ENCODE assay signal across 8 cellular contexts in genomic region chr1:145063941-145064648, GRCh38. TPM values are rescaled to one million over a fixed set of nuclear protein-coding genes. Genes with fewer than 3 reads are reported as not detected.
DNase-seq lines count a peak whose midpoint lies in the region; ATAC-seq and TF ChIP-seq lines count a peak whose summit lies in the region.
"Not testable (repeated sequence)": the region's sequence is repeated elsewhere in the genome, so short reads cannot be mapped to it uniquely, and the experiment has no call there.
"Had no signal": no experiment of that assay in that cellular context is flagged by ENCODE, and none has a peak within 500 bp of the region (broad histone marks: within the 10 kb centered on the region; RNA-seq: fewer than 3 reads in every experiment).

No MANE protein-coding gene starts in this region.

- H3K4ac ChIP-seq in IMR-90 (ENCODE audit: low read depth, low read length) = not testable (repeated sequence)

- DNase-seq in G401 (ENCODE audit: low spot score) = peak; percentile 0
- DNase-seq in IMR-90 = not testable (repeated sequence)
- DNase-seq in RPMI7951 (ENCODE audit: low read depth) = peak; percentile 28
- DNase-seq in activated naive CD4-positive, alpha-beta T cell treated with anti-CD3 and anti-CD28 coated beads for 36 hours = peak; percentile 3
- DNase-seq in fibroblast of peridontal ligament (ENCODE audit: extremely low read depth) = peak; percentile 3
- peak; percentile 1 for DNase-seq in left kidney (ENCODE audit: low read depth, low spot score)

- H3K4me1 ChIP-seq in IMR-90 (ENCODE audit: control insufficient read depth, insufficient read depth, low read length) = not testable (repeated sequence)

- H3K27me3 ChIP-seq in IMR-90 (ENCODE audit: control insufficient read depth, insufficient read depth, low read length) = not testable (repeated sequence)

- not testable (repeated sequence) for H4K20me1 ChIP-seq in IMR-90 (ENCODE audit: insufficient read depth, low read length)

- H4K8ac ChIP-seq in IMR-90 (ENCODE audit: low read depth in 2 of 2, low read length in 2 of 2) = not testable (repeated sequence)

- ATAC-seq in IMR-90 (ENCODE audit: low read depth) = peak; percentile 72
- ATAC-seq in stimulated activated memory B cell treated with anti-CD40 and anti-IgM and Interleukin-4, amounts not matched to agents 10 μg/mL and 1 μg/mL and 100 μg/mL, for 72 hours = peak; percentile 88

- dilution Hi-C loops in IMR-90 (cut with HindIII; ENCODE audit: low sequenced_read_pairs, unreplicated experiment) = not testable (repeated sequence)

- not testable (repeated sequence) for TF ChIP-seq POLR2A in IMR-90 (IDR thresholded peaks at IDR 0.05; ENCODE audit: low read depth, low read length)

- not testable (repeated sequence) for H3K36me3 ChIP-seq in IMR-90 (ENCODE audit: control insufficient read depth, insufficient read depth, low read length)

- not testable (repeated sequence) for H3K79me1 ChIP-seq in IMR-90 (ENCODE audit: low read depth in 1 of 2, low read length in 2 of 2)

- H4K5ac ChIP-seq in IMR-90 (ENCODE audit: low read depth, low read length) = not testable (repeated sequence)

- H3K56ac ChIP-seq in IMR-90 (ENCODE audit: extremely low read depth, insufficient read depth, low read length) = not testable (repeated sequence)

- not testable (repeated sequence) for H3K27ac Mint-ChIP-seq in activated naive CD4-positive, alpha-beta T cell treated with anti-CD3 and anti-CD28 coated beads for 36 hours; stimulated activated memory B cell treated with anti-CD40 and anti-IgM and Interleukin-4, amounts not matched to agents 10 μg/mL and 1 μg/mL and 100 μg/mL, for 72 hours

- TF ChIP-seq CTCF in IMR-90 (conservative IDR thresholded peaks at IDR 0.05; ENCODE audit: low read depth, low read length) = not testable (repeated sequence)

- H3K4me3 ChIP-seq in IMR-90 (ENCODE audit: insufficient read depth, low read depth, low read length) = not testable (repeated sequence)

- H3K9ac ChIP-seq in IMR-90 (ENCODE audit: low read depth, low read length) = not testable (repeated sequence)

- not testable (repeated sequence) for H3K4me2 ChIP-seq in IMR-90 (ENCODE audit: low read depth, low read length)

- not testable (repeated sequence) for H3K27me3 Mint-ChIP-seq in activated naive CD4-positive, alpha-beta T cell treated with anti-CD3 and anti-CD28 coated beads for 36 hours (ENCODE audit: low read depth); stimulated activated memory B cell treated with anti-CD40 and anti-IgM and Interleukin-4, amounts not matched to agents 10 μg/mL and 1 μg/mL and 100 μg/mL, for 72 hours

- not testable (repeated sequence) for H2AK5ac ChIP-seq in IMR-90 (ENCODE audit: low read depth, low read length)

- not testable (repeated sequence) for H4K91ac ChIP-seq in IMR-90 (ENCODE audit: insufficient read depth, low read depth, low read length)

- H3K4me3 Mint-ChIP-seq in activated naive CD4-positive, alpha-beta T cell treated with anti-CD3 and anti-CD28 coated beads for 36 hours; stimulated activated memory B cell treated with anti-CD40 and anti-IgM and Interleukin-4, amounts not matched to agents 10 μg/mL and 1 μg/mL and 100 μg/mL, for 72 hours: not testable (repeated sequence)

- not testable (repeated sequence) for H3K9me3 Mint-ChIP-seq in activated naive CD4-positive, alpha-beta T cell treated with anti-CD3 and anti-CD28 coated beads for 36 hours; stimulated activated memory B cell treated with anti-CD40 and anti-IgM and Interleukin-4, amounts not matched to agents 10 μg/mL and 1 μg/mL and 100 μg/mL, for 72 hours

- H3K23ac ChIP-seq in IMR-90 (ENCODE audit: low read depth, low read length) = not testable (repeated sequence)

- POLR2A ChIA-PET in IMR-90 (lab: Charles Lee; ENCODE audit: unreplicated experiment) = not testable (repeated sequence)

- not testable (repeated sequence) for H3K9me3 ChIP-seq in IMR-90 (ENCODE audit: control insufficient read depth, insufficient read depth, low read length)

- H3K4me1 Mint-ChIP-seq in activated naive CD4-positive, alpha-beta T cell treated with anti-CD3 and anti-CD28 coated beads for 36 hours (ENCODE audit: low read depth); stimulated activated memory B cell treated with anti-CD40 and anti-IgM and Interleukin-4, amounts not matched to agents 10 μg/mL and 1 μg/mL and 100 μg/mL, for 72 hours: not testable (repeated sequence)

- not testable (repeated sequence) for H3K36me3 Mint-ChIP-seq in activated naive CD4-positive, alpha-beta T cell treated with anti-CD3 and anti-CD28 coated beads for 36 hours (ENCODE audit: low read depth); stimulated activated memory B cell treated with anti-CD40 and anti-IgM and Interleukin-4, amounts not matched to agents 10 μg/mL and 1 μg/mL and 100 μg/mL, for 72 hours

- intact Hi-C loops in IMR-90 (cut with micrococcal nuclease); activated naive CD4-positive, alpha-beta T cell treated with anti-CD3 and anti-CD28 coated beads for 36 hours (cut with micrococcal nuclease): not testable (repeated sequence)

- H2BK120ac ChIP-seq in IMR-90 (ENCODE audit: low read depth, low read length) = not testable (repeated sequence)

- TF ChIP-seq RAD21 in IMR-90 (IDR thresholded peaks at IDR 0.05; ENCODE audit: low read length) = not testable (repeated sequence)

- H2BK15ac ChIP-seq in IMR-90 (ENCODE audit: low read depth, low read length) = not testable (repeated sequence)

- WGBS in IMR-90 (ENCODE audit: extremely low coverage in 2 of 2, insufficient read length in 1 of 2), 2 experiments = no CpG with 5 or more reads among the region's 2 CpGs

- H2BK20ac ChIP-seq in IMR-90 (ENCODE audit: low read depth, low read length) = not testable (repeated sequence)

- H2BK5ac ChIP-seq in IMR-90 (ENCODE audit: low read depth, low read length, poor library complexity, severe bottlenecking) = not testable (repeated sequence)

- CTCF ChIA-PET in IMR-90 (lab: Yijun Ruan, JAX); activated naive CD4-positive, alpha-beta T cell treated with anti-CD3 and anti-CD28 coated beads for 36 hours (lab: Charles Lee): not testable (repeated sequence)

- not testable (repeated sequence) for H3K18ac ChIP-seq in IMR-90 (ENCODE audit: low read depth, low read length)

- not testable (repeated sequence) for H2AFZ ChIP-seq in IMR-90 (replicated peaks; ENCODE audit: low read length, poor library complexity)

- not testable (repeated sequence) for H3K9me1 ChIP-seq in IMR-90 (ENCODE audit: insufficient read depth, low read length)

- not testable (repeated sequence) for H3K27ac ChIP-seq in IMR-90 (ENCODE audit: insufficient read depth, low read length)

- in situ Hi-C loops in G401 (cut with HindIII; ENCODE audit: low sequenced_read_pairs); IMR-90 (cut with MboI; ENCODE audit: low sequenced_read_pairs): not testable (repeated sequence)

- BruUV-seq in IMR-90 (replicated peaks; lab: Mats Ljungman, UMichigan) = not testable (repeated sequence)

- not testable (repeated sequence) for H3K14ac ChIP-seq in IMR-90 (replicated peaks; ENCODE audit: low read depth, low read length)

- not testable (repeated sequence) for H2AK9ac ChIP-seq in IMR-90 (replicated peaks; ENCODE audit: low read depth, low read length, poor library complexity)

RNA-seq across cellular contexts. Expression of gene SRGAP2B, which starts 31.0 kb away (rescaled TPM):
- total RNA-seq in G401 (2014; rRNA removed; shearing (Covaris generic)) = 8.6 and 17.5 TPM in 2 replicates
- total RNA-seq in IMR-90 (2012; rRNA removed) = 50.7 and 69.2 TPM in 2 replicates
- polyA plus RNA-seq in IMR-90 (2012; rRNA removed) = 14.3 and 15.9 TPM in 2 replicates
- polyA plus RNA-seq in IMR-90 (2012; cell fraction: cytosol; rRNA removed) = 4.6 and 17.7 TPM in 2 replicates
- 6.1 and 23.9 TPM in 2 replicates for polyA plus RNA-seq in IMR-90 (2012; cell fraction: nucleus; rRNA removed; ENCODE audit: low replicate concordance)
- 13.3 and 13.9 TPM in 2 replicates for total RNA-seq in RPMI7951 (2014; rRNA removed; shearing (Covaris generic))
- total RNA-seq in activated naive CD4-positive, alpha-beta T cell treated with anti-CD3 and anti-CD28 coated beads for 36 hours = 10 to 100 TPM; 22.4 to 24.2 TPM

RNA-seq across cellular contexts. Expression of gene FAM72D, which starts 31.7 kb away (rescaled TPM):
- total RNA-seq in G401 (2014; rRNA removed; shearing (Covaris generic)) = 6.9 and 12.6 TPM in 2 replicates
- total RNA-seq in IMR-90 (2012; rRNA removed) = 0.72 and 0.83 TPM in 2 replicates
- 1.2 and 1.4 TPM in 2 replicates for polyA plus RNA-seq in IMR-90 (2012; rRNA removed)
- 0.20 and 0.37 TPM in 2 replicates for polyA plus RNA-seq in IMR-90 (2012; cell fraction: cytosol; rRNA removed)
- polyA plus RNA-seq in IMR-90 (2012; cell fraction: nucleus; rRNA removed; ENCODE audit: low replicate concordance) = 0.18 and 1.3 TPM in 2 replicates
- total RNA-seq in RPMI7951 (2014; rRNA removed; shearing (Covaris generic)) = 4.7 and 7.3 TPM in 2 replicates
- 10 to 100 TPM; 34.7 to 38.3 TPM for total RNA-seq in activated naive CD4-positive, alpha-beta T cell treated with anti-CD3 and anti-CD28 coated beads for 36 hours
- total RNA-seq: CD4-positive, alpha-beta memory T cell had no signal
- polyA plus RNA-seq: CD4-positive, alpha-beta memory T cell had no signal
